In the genomic region with DNA sequence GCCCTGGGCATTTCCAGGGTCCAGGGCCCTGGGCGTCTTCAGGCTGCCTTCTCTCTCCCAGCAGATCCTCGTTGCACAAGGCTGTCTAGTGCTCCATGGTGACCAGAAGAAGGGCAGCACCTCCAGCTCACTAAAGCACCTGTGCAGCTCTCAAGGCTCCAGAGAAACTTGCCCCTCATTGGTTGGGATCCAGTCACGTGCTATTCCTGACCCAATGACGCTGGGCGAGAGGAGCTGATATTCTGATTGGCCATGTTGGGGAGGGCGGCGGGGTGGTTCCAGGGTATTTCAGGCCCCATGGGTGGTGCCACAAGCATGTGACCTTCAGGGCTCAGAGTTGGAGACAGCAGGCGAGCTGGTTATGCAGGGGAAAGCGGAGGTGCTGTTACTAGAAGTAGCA, we compare ENCODE assay signal across 6 cellular contexts.
"Had no signal": no experiment of that assay in that cellular context is flagged by ENCODE, and none has a peak within 500 bp of the region (broad histone marks: within the 10 kb centered on the region; RNA-seq: fewer than 3 reads in every experiment).

No MANE protein-coding gene starts in this region.

- ATAC-seq: GM23338, HepG2 had no signal

- H3K4me3 Mint-ChIP-seq: GM23338, H9, IgD-negative memory B cell had no signal

- H3K27ac Mint-ChIP-seq: GM23338, IgD-negative memory B cell had no signal

- H3K4me3 ChIP-seq: GM23338 had no signal

- H3K36me3 Mint-ChIP-seq: IgD-negative memory B cell had no signal

- H3K4me2 ChIP-seq: GM23338 had no signal

- H3K27ac ChIP-seq: HL-60 had no signal

- DNase-seq: H9, HCEC 1CT had no signal

- H3K4me1 Mint-ChIP-seq: IgD-negative memory B cell had no signal

- H3K9me3 Mint-ChIP-seq: GM23338 had no signal

- H3K27me3 Mint-ChIP-seq: IgD-negative memory B cell had no signal
